In the genomic region with DNA sequence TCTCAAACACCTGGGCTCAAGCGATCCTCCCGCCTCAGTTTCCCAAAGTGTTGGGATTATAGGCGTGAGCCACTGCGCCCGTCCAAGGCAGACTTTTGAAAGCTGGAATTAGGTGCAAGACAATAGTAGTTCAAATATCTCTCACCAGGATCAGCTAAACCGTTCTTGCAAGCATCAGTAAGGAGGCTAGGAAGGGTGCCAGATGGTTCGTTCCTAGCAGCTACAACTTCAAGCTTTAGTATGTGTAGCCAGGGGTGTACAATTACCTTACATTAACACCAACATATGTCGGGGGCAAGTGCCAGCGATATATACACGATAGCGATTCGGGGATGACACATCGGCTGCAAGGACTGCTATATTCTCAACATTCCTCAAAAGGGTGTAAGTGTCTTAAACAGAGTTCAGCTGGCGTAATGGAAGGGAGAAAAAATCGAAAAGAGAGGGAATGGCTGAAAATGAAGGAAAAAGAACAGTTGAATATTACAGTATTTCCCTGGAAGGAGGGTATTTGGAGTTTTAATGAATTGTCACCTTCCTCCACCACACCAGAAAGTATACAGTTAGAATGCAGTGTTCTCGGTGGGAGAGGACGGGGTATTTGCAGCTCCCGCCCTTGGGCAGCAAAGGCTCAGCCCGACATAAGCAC, we compare ENCODE assay signal across 8 cellular contexts. TPM values are rescaled to one million over a fixed set of nuclear protein-coding genes. Genes with fewer than 3 reads are reported as not detected.
DNase-seq lines count a peak whose midpoint lies in the region; ATAC-seq and TF ChIP-seq lines count a peak whose summit lies in the region.

No MANE protein-coding gene starts in this region.

- no peaks in the 10 kb centered on the region for H3K9me3 Mint-ChIP-seq in activated T-helper 2 cell treated with anti-CD3 and anti-CD28 coated beads, Interferon-gamma antibody, Interleukin-2, Interleukin-4, amounts not matched to agents 10 μg/mL and 5 μg/mL and 100 μg/mL, durations not matched to agents 14 hours and 24 hours and 36 hours

- WGBS in heart left ventricle, 4 donors = 26 to 33% (median 31%) methylated on average over 19 of the region's 19 CpGs

- H3K4me3 Mint-ChIP-seq in activated T-helper 2 cell treated with anti-CD3 and anti-CD28 coated beads, Interferon-gamma antibody, Interleukin-2, Interleukin-4, amounts not matched to agents 10 μg/mL and 5 μg/mL and 100 μg/mL, durations not matched to agents 14 hours and 24 hours and 36 hours (ENCODE audit: low read depth) = peak overlapping the region; percentile 92

- H3K27ac Mint-ChIP-seq in activated T-helper 2 cell treated with anti-CD3 and anti-CD28 coated beads, Interferon-gamma antibody, Interleukin-2, Interleukin-4, amounts not matched to agents 10 μg/mL and 5 μg/mL and 100 μg/mL, durations not matched to agents 14 hours and 24 hours and 36 hours = peak overlapping the region; percentile 77

- TF ChIP-seq CTCF in GM12865 (IDR thresholded peaks at IDR 0.05; ENCODE audit: insufficient read depth, low read depth, low read length, missing control alignments) (no peak), heart left ventricle (IDR thresholded peaks at IDR 0.05) (no peak)

- no peaks in the 10 kb centered on the region for H3K27me3 Mint-ChIP-seq in activated T-helper 2 cell treated with anti-CD3 and anti-CD28 coated beads, Interferon-gamma antibody, Interleukin-2, Interleukin-4, amounts not matched to agents 10 μg/mL and 5 μg/mL and 100 μg/mL, durations not matched to agents 14 hours and 24 hours and 36 hours (ENCODE audit: low read depth)

- H3K27ac ChIP-seq in heart left ventricle = peak overlapping the region; percentile 58 to 91 (median 88)

- peaks cover 31% of the 10 kb centered on the region for H3K4me1 Mint-ChIP-seq in activated T-helper 2 cell treated with anti-CD3 and anti-CD28 coated beads, Interferon-gamma antibody, Interleukin-2, Interleukin-4, amounts not matched to agents 10 μg/mL and 5 μg/mL and 100 μg/mL, durations not matched to agents 14 hours and 24 hours and 36 hours (ENCODE audit: low read depth)

- intact Hi-C loops in activated T-helper 2 cell treated with anti-CD3 and anti-CD28 coated beads, Interferon-gamma antibody, Interleukin-2, Interleukin-4, amounts not matched to agents 10 μg/mL and 5 μg/mL and 100 μg/mL, durations not matched to agents 14 hours and 24 hours and 36 hours (cut with micrococcal nuclease) = loop anchor here (1.0 kb wide), 1 partner anchor 62 kb away; no protein-coding TSS in a partner anchor
- intact Hi-C loops in heart left ventricle (cut with DNase I) = loop anchor here in 6 of 10 donors (2.0 to 10.0 kb wide), 4 partner anchors 58 to 70 kb away; no protein-coding TSS in a partner anchor

- no peaks in the 10 kb centered on the region for H3K27me3 ChIP-seq in heart left ventricle

- ATAC-seq in HG03521 (IDR thresholded peaks at IDR 0.05; ENCODE audit: unreplicated experiment) (peak; percentile 10), heart left ventricle (peak; percentile 47 to 66 (median 62)), GM18870 (IDR thresholded peaks at IDR 0.05; ENCODE audit: unreplicated experiment) (no peak), HG03565 (IDR thresholded peaks at IDR 0.05; ENCODE audit: unreplicated experiment) (no peak)

- H3K36me3 Mint-ChIP-seq in activated T-helper 2 cell treated with anti-CD3 and anti-CD28 coated beads, Interferon-gamma antibody, Interleukin-2, Interleukin-4, amounts not matched to agents 10 μg/mL and 5 μg/mL and 100 μg/mL, durations not matched to agents 14 hours and 24 hours and 36 hours (ENCODE audit: low read depth) = peaks cover 5% of the 10 kb centered on the region

- TF ChIP-seq POLR2A in heart left ventricle (IDR thresholded peaks at IDR 0.05) = no peak

- no peaks in the 10 kb centered on the region for H3K36me3 ChIP-seq in heart left ventricle

- H3K9me3 ChIP-seq in heart left ventricle = no peaks in the 10 kb centered on the region

- peaks cover 0 to 37% (median 26%) of the 10 kb centered on the region in 12 donors for H3K4me1 ChIP-seq in heart left ventricle

- DNase-seq in GM12865 (ENCODE audit: low read depth) (no peak), heart left ventricle (no peak), putamen (ENCODE audit: low spot score) (peak; percentile 16), CD1c-positive myeloid dendritic cell (ENCODE audit: extremely low spot score) (no peak)
- no peak for DNase-seq in activated T-helper 2 cell treated with anti-CD3 and anti-CD28 coated beads, Interferon-gamma antibody, Interleukin-2, Interleukin-4, amounts not matched to agents 10 μg/mL and 5 μg/mL and 100 μg/mL, durations not matched to agents 14 hours and 24 hours and 36 hours (ENCODE audit: low spot score)

- H3K4me3 ChIP-seq in GM12865 (ENCODE audit: low read depth, low read length) (peak overlapping the region; percentile 100), heart left ventricle (peak overlapping the region; percentile 73 to 99 (median 90))

RNA-seq across cellular contexts. Expression of a gene that starts 0.6 kb away (rescaled TPM):
- total RNA-seq in activated T-helper 2 cell treated with anti-CD3 and anti-CD28 coated beads, Interferon-gamma antibody, Interleukin-2, Interleukin-4, amounts not matched to agents 10 μg/mL and 5 μg/mL and 100 μg/mL, durations not matched to agents 14 hours and 24 hours and 36 hours = 331 and 333 TPM in 2 replicates
- total RNA-seq in heart left ventricle = 10 to 100 TPM; 12.7 to 38.8 (median 14.8) TPM
- polyA plus RNA-seq in heart left ventricle = 10 to 100 TPM; 11.6 to 13.1 TPM

Comparison
In these comparisons a context has a peak if more than half of its experiments do, and no peak if none do; other contexts are left out.
1. ATAC-seq: peak in HG03521 (single experiment) and heart left ventricle (4 of 4); none in GM18870 (single experiment) and HG03565 (single experiment).